1 cellular context compared by ENCODE assay signal in genomic region chr1:45584351-45585109, GRCh38.
TF ChIP-seq lines count a peak whose summit lies in the region.

No MANE protein-coding gene starts in this region.

TF ChIP-seq in H1, 55 proteins besides CTCF, POLR2A, EP300 and RAD21:
- TF ChIP-seq BRCA1 (IDR thresholded peaks at IDR 0.05; ENCODE audit: low read depth, low read length) (no peak), RXRA (IDR thresholded peaks at IDR 0.05; ENCODE audit: insufficient read depth, low read depth, low read length) (no peak), TAF1 (IDR thresholded peaks at IDR 0.05; ENCODE audit: low read depth, low read length) (peak; percentile 76), NRF1 (IDR thresholded peaks at IDR 0.05; ENCODE audit: low read depth, low read length) (no peak), TAF7 (optimal IDR thresholded peaks at IDR 0.05; ENCODE audit: borderline replicate concordance, low read depth, low read length) (no peak), TBP (IDR thresholded peaks at IDR 0.05; ENCODE audit: low read depth, low read length) (peak; percentile 77; the same call in 1 of the 2 replicates), RNF2 (IDR thresholded peaks at IDR 0.05; ENCODE audit: borderline replicate concordance, low read depth, low read length, missing control alignments, poor library complexity, severe bottlenecking) (no peak), CHD1 (IDR thresholded peaks at IDR 0.05; ENCODE audit: low read depth, low read length) (no peak), CBX8 (IDR thresholded peaks at IDR 0.05; ENCODE audit: borderline replicate concordance, low read depth, low read length) (no peak), CHD2 (IDR thresholded peaks at IDR 0.05; ENCODE audit: low read length) (no peak), RBBP5 (IDR thresholded peaks at IDR 0.05; ENCODE audit: borderline replicate concordance, low read depth, low read length) (0 out of 2 replicates have a peak, but pooled peaks have one; percentile 33), RFX5 (IDR thresholded peaks at IDR 0.05; ENCODE audit: borderline replicate concordance, low read depth, low read length) (peak; percentile 47), CTBP2 (IDR thresholded peaks at IDR 0.05; ENCODE audit: borderline replicate concordance, insufficient read depth, insufficient read length, low read length) (no peak), CEBPB (IDR thresholded peaks at IDR 0.05; ENCODE audit: low read depth, low read length) (no peak), TCF12 (IDR thresholded peaks at IDR 0.05; ENCODE audit: low read depth, low read length) (no peak), SIX5 (IDR thresholded peaks at IDR 0.05; ENCODE audit: low read depth, low read length) (no peak), TEAD4 (IDR thresholded peaks at IDR 0.05; ENCODE audit: low read depth, low read length) (no peak), EZH2 (IDR thresholded peaks at IDR 0.05; ENCODE audit: low read depth, low read length, severe bottlenecking) (no peak), BCL11A (IDR thresholded peaks at IDR 0.05; ENCODE audit: low read depth in 2 of 2, low read length in 2 of 2) (no peak), POLR2AphosphoS5 (IDR thresholded peaks at IDR 0.05; ENCODE audit: low read depth, low read length) (peak; percentile 87), SAP30 (IDR thresholded peaks at IDR 0.05; ENCODE audit: insufficient read depth, insufficient replicate concordance, low read length) (peak; percentile 92), SP2 (IDR thresholded peaks at IDR 0.05; ENCODE audit: low read length) (no peak), ZNF274 (IDR thresholded peaks at IDR 0.05; ENCODE audit: borderline replicate concordance, extremely low read depth, low read length) (no peak), ATF3 (IDR thresholded peaks at IDR 0.05; ENCODE audit: insufficient read depth, low read depth, low read length) (no peak), HDAC2 (IDR thresholded peaks at IDR 0.05; ENCODE audit: borderline replicate concordance in 1 of 2, low read depth in 2 of 2, low read length in 2 of 2) (no peak), CREB1 (IDR thresholded peaks at IDR 0.05) (peak; percentile 31; the same call in 1 of the 2 replicates), SUZ12 (IDR thresholded peaks at IDR 0.05; ENCODE audit: low read length) (no peak), CBX5 (IDR thresholded peaks at IDR 0.05; ENCODE audit: low read depth, low read length) (no peak), JUN (IDR thresholded peaks at IDR 0.05; ENCODE audit: low read depth, low read length) (no peak), SIN3A (conservative IDR thresholded peaks at IDR 0.05 in 1 of 2, IDR thresholded peaks at IDR 0.05 in 1 of 2; ENCODE audit: low read depth in 1 of 2, low read length in 2 of 2) (peak; percentile 39 to 85; a peak in 1 of 4 replicates), PHF8 (conservative IDR thresholded peaks at IDR 0.05; ENCODE audit: low read depth, low read length) (peak; percentile 61), GABPA (IDR thresholded peaks at IDR 0.05; ENCODE audit: borderline replicate concordance, insufficient read depth, low read length) (no peak), SP4 (IDR thresholded peaks at IDR 0.05; ENCODE audit: low read length) (no peak), POU5F1 (IDR thresholded peaks at IDR 0.05; ENCODE audit: low read depth, low read length) (no peak), NANOG (IDR thresholded peaks at IDR 0.05; ENCODE audit: insufficient read depth, low read depth, low read length, poor library complexity, severe bottlenecking) (no peak), YY1 (IDR thresholded peaks at IDR 0.05; ENCODE audit: low read depth, low read length) (peak; percentile 92), CHD7 (IDR thresholded peaks at IDR 0.05; ENCODE audit: insufficient replicate concordance, low read length) (no peak), MAFK (IDR thresholded peaks at IDR 0.05; ENCODE audit: low read depth, low read length) (no peak), KDM5A (IDR thresholded peaks at IDR 0.05; ENCODE audit: low read length) (no peak), ASH2L (IDR thresholded peaks at IDR 0.05; ENCODE audit: low read length) (peak; percentile 19), BACH1 (IDR thresholded peaks at IDR 0.05; ENCODE audit: low read length) (no peak), USF2 (IDR thresholded peaks at IDR 0.05; ENCODE audit: low read length) (no peak), SP1 (IDR thresholded peaks at IDR 0.05; ENCODE audit: low read depth, low read length) (no peak), KDM4A (IDR thresholded peaks at IDR 0.05; ENCODE audit: low read depth, low read length, severe bottlenecking) (peak; percentile 19), HDAC6 (IDR thresholded peaks at IDR 0.05; ENCODE audit: low read depth, low read length) (no peak), SRF (IDR thresholded peaks at IDR 0.05; ENCODE audit: low read depth, low read length) (no peak), JUND (IDR thresholded peaks at IDR 0.05; ENCODE audit: low read length) (no peak), EGR1 (IDR thresholded peaks at IDR 0.05; ENCODE audit: borderline replicate concordance, low read depth, low read length) (no peak), SIRT6 (IDR thresholded peaks at IDR 0.05; ENCODE audit: low read length) (no peak), FOSL1 (IDR thresholded peaks at IDR 0.05; ENCODE audit: insufficient read depth, low read depth, low read length) (no peak), GTF2F1 (IDR thresholded peaks at IDR 0.05; ENCODE audit: borderline replicate concordance, low read depth, low read length) (0 out of 2 replicates have a peak, but pooled peaks have one; percentile 35), KDM1A (IDR thresholded peaks at IDR 0.05; ENCODE audit: borderline replicate concordance, low read length) (no peak)
- TF ChIP-seq, protein P1, sequence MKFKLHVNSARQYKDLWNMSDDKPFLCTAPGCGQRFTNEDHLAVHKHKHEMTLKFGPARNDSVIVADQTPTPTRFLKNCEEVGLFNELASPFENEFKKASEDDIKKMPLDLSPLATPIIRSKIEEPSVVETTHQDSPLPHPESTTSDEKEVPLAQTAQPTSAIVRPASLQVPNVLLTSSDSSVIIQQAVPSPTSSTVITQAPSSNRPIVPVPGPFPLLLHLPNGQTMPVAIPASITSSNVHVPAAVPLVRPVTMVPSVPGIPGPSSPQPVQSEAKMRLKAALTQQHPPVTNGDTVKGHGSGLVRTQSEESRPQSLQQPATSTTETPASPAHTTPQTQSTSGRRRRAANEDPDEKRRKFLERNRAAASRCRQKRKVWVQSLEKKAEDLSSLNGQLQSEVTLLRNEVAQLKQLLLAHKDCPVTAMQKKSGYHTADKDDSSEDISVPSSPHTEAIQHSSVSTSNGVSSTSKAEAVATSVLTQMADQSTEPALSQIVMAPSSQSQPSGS (IDR thresholded peaks at IDR 0.05; ENCODE audit: low read length) = no peak
- TF ChIP-seq, protein P2, sequence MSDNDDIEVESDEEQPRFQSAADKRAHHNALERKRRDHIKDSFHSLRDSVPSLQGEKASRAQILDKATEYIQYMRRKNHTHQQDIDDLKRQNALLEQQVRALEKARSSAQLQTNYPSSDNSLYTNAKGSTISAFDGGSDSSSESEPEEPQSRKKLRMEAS (IDR thresholded peaks at IDR 0.05) = peak; percentile 80
- TF ChIP-seq, protein P3, sequence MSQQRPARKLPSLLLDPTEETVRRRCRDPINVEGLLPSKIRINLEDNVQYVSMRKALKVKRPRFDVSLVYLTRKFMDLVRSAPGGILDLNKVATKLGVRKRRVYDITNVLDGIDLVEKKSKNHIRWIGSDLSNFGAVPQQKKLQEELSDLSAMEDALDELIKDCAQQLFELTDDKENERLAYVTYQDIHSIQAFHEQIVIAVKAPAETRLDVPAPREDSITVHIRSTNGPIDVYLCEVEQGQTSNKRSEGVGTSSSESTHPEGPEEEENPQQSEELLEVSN (IDR thresholded peaks at IDR 0.05) = peak; percentile 88
